ENCODE assay signal across 21 cellular contexts in the genomic region with DNA sequence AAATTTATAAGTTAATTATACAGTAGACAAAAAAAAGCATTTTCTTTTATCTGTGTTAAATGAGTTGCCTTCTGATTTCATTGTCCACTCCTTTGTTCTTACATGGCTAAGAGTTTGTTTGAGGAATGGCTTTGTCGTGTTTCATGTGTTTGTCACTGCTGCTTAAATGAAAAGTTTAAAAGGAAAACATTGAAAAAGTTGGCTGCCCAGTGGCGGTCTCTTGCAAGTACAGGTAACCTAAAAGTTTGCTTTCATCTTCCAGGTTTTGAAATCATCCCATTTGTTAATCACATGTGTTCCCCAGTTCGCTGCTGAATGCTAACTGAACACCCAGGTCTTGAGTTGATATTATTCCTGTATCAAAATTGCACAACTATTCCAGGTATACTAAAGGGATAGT. TPM values are rescaled to one million over a fixed set of nuclear protein-coding genes. Genes with fewer than 3 reads are reported as not detected.
"Had no signal": no experiment of that assay in that cellular context is flagged by ENCODE, and none has a peak within 500 bp of the region (broad histone marks: within the 10 kb centered on the region; RNA-seq: fewer than 3 reads in every experiment).

No MANE protein-coding gene starts in this region.

- DNase-seq: cortex of kidney; dorsolateral prefrontal cortex; effector CD8-positive, alpha-beta T cell; esophagus squamous epithelium; foreskin fibroblast; left colon; left ventricle myocardium superior; mesenchymal stem cell; naive B cell; posterior cingulate gyrus; sigmoid colon; stimulated activated CD4-positive, alpha-beta T cell treated with anti-CD3 and anti-CD28 coated beads, Interleukin-12 subunit alpha, Interleukin-12 subunit beta, amount 100 ng/mL, for 4 hours; stimulated activated naive CD4-positive, alpha-beta T cell treated with Interleukin-2 at 50 U/mL for 16 hours; trophoblast cell had no signal

- H3K4me1 ChIP-seq: esophagus squamous epithelium, gastroesophageal sphincter, sigmoid colon had no signal

- H3K27me3 ChIP-seq: gastroesophageal sphincter, hepatocyte, sigmoid colon had no signal

- H3K36me3 ChIP-seq: esophagus squamous epithelium, gastroesophageal sphincter, sigmoid colon had no signal

- H2AFZ ChIP-seq: hepatocyte had no signal

- H3K4me3 ChIP-seq: dorsolateral prefrontal cortex, esophagus squamous epithelium, gastroesophageal sphincter, hepatocyte, lung, sigmoid colon, skin epidermis had no signal

- H3K79me2 ChIP-seq: hepatocyte had no signal

- H3K4me3 Mint-ChIP-seq: naive B cell, nephron had no signal

- H3K9me3 ChIP-seq: esophagus squamous epithelium, gastroesophageal sphincter, sigmoid colon had no signal

- H3K4me2 ChIP-seq: hepatocyte had no signal

- H3K27ac Mint-ChIP-seq: naive B cell, nephron had no signal

- H3K9me3 Mint-ChIP-seq: nephron had no signal

- H3K4me1 Mint-ChIP-seq: naive B cell, nephron had no signal

- ATAC-seq: gastroesophageal sphincter, left colon, left ventricle myocardium superior had no signal

- FAIRE-seq: endometrium had no signal

- H3K27ac ChIP-seq: dorsolateral prefrontal cortex, esophagus squamous epithelium, gastroesophageal sphincter, hepatocyte, sigmoid colon, skin epidermis had no signal

- H3K36me3 Mint-ChIP-seq: naive B cell had no signal

RNA-seq across cellular contexts. Expression of gene EGFLAM, which starts 33.9 kb away (rescaled TPM):
- total RNA-seq: osteocyte had no signal
